In genomic region chr11:122897606-122898210, GRCh38 we compare ENCODE assay signal across 22 cellular contexts. TPM values are rescaled to one million over a fixed set of nuclear protein-coding genes. Genes with fewer than 3 reads are reported as not detected.
DNase-seq lines count a peak whose midpoint lies in the region; ATAC-seq, FAIRE-seq and TF ChIP-seq lines count a peak whose summit lies in the region.
"Had no signal": no experiment of that assay in that cellular context is flagged by ENCODE, and none has a peak within 500 bp of the region (broad histone marks: within the 10 kb centered on the region; RNA-seq: fewer than 3 reads in every experiment).

No MANE protein-coding gene starts in this region.

- H3K9ac ChIP-seq in PC-3 (ENCODE audit: low read length) (no peak overlapping the region), endothelial cell of umbilical vein (replicated peaks; ENCODE audit: extremely low read depth, insufficient read depth, low read length) (peak overlapping the region; percentile 17)

- no peaks in the 10 kb centered on the region for H4K20me1 ChIP-seq in PC-3 (ENCODE audit: low read length)
- no peaks in the 10 kb centered on the region for H4K20me1 ChIP-seq in endothelial cell of umbilical vein (replicated peaks; ENCODE audit: control insufficient read depth, extremely low read depth, insufficient read depth, low read length)

- H3K27me3 ChIP-seq in PC-3 (ENCODE audit: low read length) = no peaks in the 10 kb centered on the region
- no peaks in the 10 kb centered on the region for H3K27me3 ChIP-seq in endothelial cell of umbilical vein (ENCODE audit: control insufficient read depth in 2 of 2, insufficient read depth in 2 of 2, low read length in 2 of 2)
- H3K27me3 ChIP-seq: sigmoid colon had no signal

- no peak for TF ChIP-seq POLR2A in endothelial cell of umbilical vein (IDR thresholded peaks at IDR 0.05; ENCODE audit: low read depth, low read length)

- intact Hi-C loops in PC-3 (cut with micrococcal nuclease) = no loop called here
- intact Hi-C loops in endothelial cell of umbilical vein (cut with micrococcal nuclease) = loop anchor here (1.0 kb wide), 1 partner anchor 14 kb away; no protein-coding TSS in a partner anchor

- H3K36me3 ChIP-seq in PC-3 (ENCODE audit: low read depth, low read length) = no peaks in the 10 kb centered on the region
- H3K36me3 ChIP-seq in endothelial cell of umbilical vein (ENCODE audit: control insufficient read depth in 2 of 2, extremely low read depth in 1 of 2, insufficient read depth in 2 of 2, low read length in 2 of 2) = no peaks in the 10 kb centered on the region
- H3K36me3 ChIP-seq: sigmoid colon had no signal

- peak overlapping the region; percentile 3; the same call in 1 of the 2 replicates for H3K4me2 ChIP-seq in PC-3 (ENCODE audit: low read length)
- H3K4me2 ChIP-seq in endothelial cell of umbilical vein (ENCODE audit: insufficient read depth, low read length) = peak overlapping the region; percentile 70

- POLR2A ChIA-PET in PC-3 (lab: Charles Lee; ENCODE audit: unreplicated experiment) = no interaction called here
- POLR2A ChIA-PET in endothelial cell of umbilical vein (lab: Charles Lee) = no interaction called here

- peaks cover 12% of the 10 kb centered on the region for H3K4me1 ChIP-seq in PC-3 (ENCODE audit: insufficient read depth, low read length)
- H3K4me1 ChIP-seq in endothelial cell of umbilical vein (ENCODE audit: control insufficient read depth, extremely low read depth, insufficient read depth, low read length) = peaks cover 27% of the 10 kb centered on the region
- H3K4me1 ChIP-seq: sigmoid colon had no signal

- H3K9me3 ChIP-seq in PC-3 (ENCODE audit: low read length) (no peaks in the 10 kb centered on the region), endothelial cell of umbilical vein (replicated peaks; ENCODE audit: control insufficient read depth, insufficient read depth, low read length) (no peaks in the 10 kb centered on the region)
- H3K9me3 ChIP-seq: mucosa of descending colon, sigmoid colon had no signal

- FAIRE-seq in endothelial cell of umbilical vein (lab: Jason Lieb, UNC) = peak; percentile 79

- no peaks in the 10 kb centered on the region for H3K79me2 ChIP-seq in PC-3 (ENCODE audit: low read length)
- no peaks in the 10 kb centered on the region for H3K79me2 ChIP-seq in endothelial cell of umbilical vein (ENCODE audit: control insufficient read depth, insufficient read depth, low read length)

- H3K4me3 ChIP-seq in PC-3 (ENCODE audit: low read length) (no peak overlapping the region), endothelial cell of umbilical vein (replicated peaks in 1 of 3; ENCODE audit: insufficient read depth in 1 of 3, low read depth in 1 of 3, low read length in 3 of 3) (no peak overlapping the region)
- H3K4me3 ChIP-seq: mucosa of descending colon, sigmoid colon had no signal

- H3K9me2 ChIP-seq in PC-3 (replicated peaks; ENCODE audit: low read length) = no peaks in the 10 kb centered on the region

- DNase-seq in Caki2 (ENCODE audit: low read depth) = peak; percentile 23
- DNase-seq in PC-3 = peak; percentile 61
- peak; percentile 55 for DNase-seq in endothelial cell of umbilical vein (ENCODE audit: low read depth, low spot score)
- peak; percentile 22 for DNase-seq in pulmonary artery endothelial cell (ENCODE audit: low read depth, low spot score)
- no peak for DNase-seq in iPS-NIHi7 (ENCODE audit: extremely low spot score)
- DNase-seq in NOMO-1 treated with dmso at 0.1 percent for 144 hours (lab: John Stamatoyannopoulos, UW; ENCODE audit: unreplicated experiment) = no peak
- DNase-seq: cortex of kidney; DND-41; erythroblast; hypothalamus; Karpas-422; left cardiac atrium; mucosa of descending colon; NCI-H1417 treated with DMSO at 0.1 percent for 48 hours; NCI-H2171 treated with DMSO at 0.1 percent for 48 hours; occipital lobe; sigmoid colon; stimulated activated CD4-positive, alpha-beta T cell treated with anti-CD3 and anti-CD28 coated beads, Interleukin-4, amount 100 ng/mL, for 1 hour; T-helper 1 cell had no signal

- ATAC-seq in PC-3 (peak; percentile 77), GM21619 (IDR thresholded peaks at IDR 0.05; ENCODE audit: unreplicated experiment) (no peak)
- ATAC-seq: activated T-helper 17 cell treated with anti-CD3 and anti-CD28 coated beads, Interleukin-2, amount 50 U/mL, for 72 hours; left cardiac atrium; mucosa of descending colon had no signal

- no TSS peak for BruUV-seq in PC-3 (replicated peaks; lab: Mats Ljungman, UMichigan)
- no TSS peak for BruUV-seq in endothelial cell of umbilical vein (replicated peaks; lab: Mats Ljungman, UMichigan)

- CTCF ChIA-PET in PC-3 (lab: Charles Lee) = no interaction called here
- CTCF ChIA-PET in endothelial cell of umbilical vein (lab: Charles Lee) = no interaction called here

- H3K27ac ChIP-seq in PC-3 (ENCODE audit: low read length) (no peak overlapping the region), endothelial cell of umbilical vein (ENCODE audit: insufficient read depth, low read depth, low read length) (peak overlapping the region; percentile 70)
- H3K27ac ChIP-seq: HL-60 had no signal

- H2AFZ ChIP-seq in PC-3 (ENCODE audit: low read length) (0 out of 2 replicates have a peak overlapping the region, but pooled peaks have one; percentile 4), endothelial cell of umbilical vein (ENCODE audit: low read depth, low read length) (peak overlapping the region; percentile 30)

- TF ChIP-seq CTCF in PC-3 (conservative IDR thresholded peaks at IDR 0.05; ENCODE audit: low read depth, low read length) = no peak
- TF ChIP-seq CTCF in endothelial cell of umbilical vein (IDR thresholded peaks at IDR 0.05; ENCODE audit: extremely low read depth in 1 of 2, insufficient read depth in 1 of 2, low read depth in 1 of 2, low read length in 2 of 2) = no peak

- no peaks in the 10 kb centered on the region for H3K9me1 ChIP-seq in endothelial cell of umbilical vein (replicated peaks; ENCODE audit: control insufficient read depth, extremely low read depth, insufficient read depth, low read length)

- dilution Hi-C loops in endothelial cell of umbilical vein (cut with MboI; ENCODE audit: extremely low pct_ligation_motif_present, low sequenced_read_pairs) = no loop called here

- no peaks in the 10 kb centered on the region for H3F3A ChIP-seq in PC-3 (ENCODE audit: low read length, unreplicated experiment)

- in situ Hi-C loops in Caki2 (cut with HindIII; ENCODE audit: low pct_unique_long_range_greater_than_20kb, low sequenced_read_pairs) = no loop called here

TF ChIP-seq in endothelial cell of umbilical vein, 7 proteins besides CTCF, POLR2A, EP300 and RAD21:
- TF ChIP-seq MYC (IDR thresholded peaks at IDR 0.05; ENCODE audit: low read depth, low read length) (no peak), MAX (IDR thresholded peaks at IDR 0.05; ENCODE audit: insufficient read depth, insufficient read length) (no peak), EZH2 (IDR thresholded peaks at IDR 0.05; ENCODE audit: borderline replicate concordance, low read depth, low read length, severe bottlenecking) (no peak), POLR2AphosphoS5 (IDR thresholded peaks at IDR 0.05; ENCODE audit: insufficient read depth, low read depth, low read length) (no peak), JUN (IDR thresholded peaks at IDR 0.05; ENCODE audit: borderline replicate concordance, insufficient read depth, insufficient read length, low read depth) (peak; percentile 80), FOS (IDR thresholded peaks at IDR 0.05; ENCODE audit: borderline replicate concordance, insufficient read depth, low read length) (peak; percentile 42), GATA2 (IDR thresholded peaks at IDR 0.05; ENCODE audit: insufficient read depth, insufficient read length, low read depth, low read length) (peak; percentile 82)

RNA-seq across cellular contexts. Expression of gene JHY, which starts 15.1 kb away (rescaled TPM):
- total RNA-seq in Caki2 (2014; rRNA removed; shearing (Covaris generic); ENCODE audit: low replicate concordance) = 2.3 and 3.1 TPM in 2 replicates
- 3.6 and 4.9 TPM in 2 replicates for total RNA-seq in PC-3 (2014; rRNA removed)
- total RNA-seq in endothelial cell of umbilical vein = 3.9 and 4.6 TPM in 2 replicates
- polyA plus RNA-seq in endothelial cell of umbilical vein = 1.3 and 1.8 TPM in 2 replicates
- polyA plus RNA-seq in endothelial cell of umbilical vein (2011; cell fraction: cytosol; rRNA removed) = 3.1 and 3.2 TPM in 2 replicates
- polyA plus RNA-seq in endothelial cell of umbilical vein (2011; cell fraction: nucleus; rRNA removed) = 3.2 and 4.2 TPM in 2 replicates
- polyA plus RNA-seq in endothelial cell of umbilical vein (2012) = 4.0 and 4.2 TPM in 2 replicates
- polyA minus RNA-seq in endothelial cell of umbilical vein = 2.1 and 2.3 TPM in 2 replicates
- polyA minus RNA-seq in endothelial cell of umbilical vein (2011; cell fraction: cytosol; rRNA and poly(A)+ RNA removed) = not detected
- 3.6 and 4.9 TPM in 2 replicates for polyA minus RNA-seq in endothelial cell of umbilical vein (2011; cell fraction: nucleus; rRNA and poly(A)+ RNA removed)
- total RNA-seq in pulmonary artery endothelial cell = 0.92 and 1.8 TPM in 2 replicates

RNA-seq across cellular contexts. Expression of gene CRTAM, which starts 59.4 kb away (rescaled TPM):
- 1.1 TPM in 1 of 2 replicates, not detected in the other for total RNA-seq in Caki2 (2014; rRNA removed; shearing (Covaris generic); ENCODE audit: low replicate concordance)
- total RNA-seq in PC-3 (2014; rRNA removed) (not detected in 2 replicates), endothelial cell of umbilical vein (not detected in 2 replicates), pulmonary artery endothelial cell (not detected in 2 replicates)
- polyA plus RNA-seq in endothelial cell of umbilical vein = not detected in 2 replicates
- not detected in 2 replicates for polyA plus RNA-seq in endothelial cell of umbilical vein (2011; cell fraction: cytosol; rRNA removed)
- not detected in 2 replicates for polyA plus RNA-seq in endothelial cell of umbilical vein (2011; cell fraction: nucleus; rRNA removed)
- polyA plus RNA-seq in endothelial cell of umbilical vein (2012) = not detected in 2 replicates
- not detected in 2 replicates for polyA minus RNA-seq in endothelial cell of umbilical vein
- polyA minus RNA-seq in endothelial cell of umbilical vein (2011; cell fraction: cytosol; rRNA and poly(A)+ RNA removed) = not detected
- not detected in 2 replicates for polyA minus RNA-seq in endothelial cell of umbilical vein (2011; cell fraction: nucleus; rRNA and poly(A)+ RNA removed)

Comparison
In these comparisons a context has a peak if more than half of its experiments do, and no peak if none do; other contexts are left out.
1. DNase-seq: peak in Caki2 (single experiment), PC-3 (single experiment), endothelial cell of umbilical vein (single experiment) and pulmonary artery endothelial cell (single experiment); none in iPS-NIHi7 (single experiment) and NOMO-1 treated with dmso at 0.1 percent for 144 hours (single experiment).